In the genomic region with DNA sequence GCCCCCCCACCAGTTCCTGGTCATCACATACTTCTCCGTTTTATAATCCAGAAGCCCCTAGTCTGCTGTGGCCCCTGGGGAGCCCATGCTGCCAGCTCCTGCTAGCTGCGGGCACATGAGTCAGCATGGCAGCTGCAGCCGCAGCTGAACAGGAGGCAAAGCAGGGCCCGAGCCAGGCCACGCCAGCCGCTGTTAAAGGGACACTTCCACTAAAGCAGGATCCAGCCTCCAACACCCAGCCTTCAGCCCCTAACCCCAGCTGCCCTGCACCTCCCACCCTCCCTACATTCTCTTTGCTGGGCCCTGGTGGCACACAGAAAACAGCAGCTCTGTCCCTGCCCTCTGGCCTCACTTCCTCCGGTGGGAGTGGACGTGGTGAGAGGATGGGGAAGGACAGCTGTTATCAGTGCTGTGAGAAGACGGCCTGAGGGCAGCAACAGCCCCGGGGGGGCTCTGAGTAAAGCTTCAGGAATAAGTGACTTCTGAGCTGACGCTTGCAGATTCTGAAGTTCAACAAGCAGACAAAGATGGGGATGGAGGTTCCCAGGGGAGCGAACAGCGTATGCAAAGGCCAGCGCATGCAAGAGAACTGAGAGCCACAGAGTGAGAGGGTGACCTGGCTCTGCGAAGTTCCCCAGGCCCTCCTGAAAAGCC, we compare ENCODE assay signal across 8 cellular contexts. TPM values are rescaled to one million over a fixed set of nuclear protein-coding genes. Genes with fewer than 3 reads are reported as not detected.
A peak's percentile ranks its signal among the peaks of the same experiment; 100 is the strongest.
DNase-seq lines count a peak whose midpoint lies in the region; ATAC-seq and TF ChIP-seq lines count a peak whose summit lies in the region.

No MANE protein-coding gene starts in this region.

- no peaks in the 10 kb centered on the region for H3K9me3 Mint-ChIP-seq in stimulated activated effector memory CD8-positive, alpha-beta T cell treated with anti-CD3 and anti-CD28 coated beads, Interleukin-12 subunit alpha, Interleukin-12 subunit beta, amount 100 ng/mL, for 72 hours

- intact Hi-C loops in adrenal gland (cut with DNase I), result no loop called here

- no peak for TF ChIP-seq CTCF in adrenal gland (IDR thresholded peaks at IDR 0.05)

- H3K36me3 Mint-ChIP-seq in stimulated activated effector memory CD8-positive, alpha-beta T cell treated with anti-CD3 and anti-CD28 coated beads, Interleukin-12 subunit alpha, Interleukin-12 subunit beta, amount 100 ng/mL, for 72 hours, result peaks cover 9% of the 10 kb centered on the region

- H3K27me3 ChIP-seq in adrenal gland, result no peaks in the 10 kb centered on the region

- H3K36me3 ChIP-seq in adrenal gland (replicated peaks in 1 of 2), result no peaks in the 10 kb centered on the region

- peaks cover 13 to 24% of the 10 kb centered on the region in 2 donors for H3K4me1 ChIP-seq in adrenal gland (replicated peaks in 1 of 2)

- peak overlapping the region in 2 of 5 donors; percentile 54 to 56 for H3K27ac ChIP-seq in adrenal gland

- peak overlapping the region; percentile 66 for H3K4me3 Mint-ChIP-seq in stimulated activated effector memory CD8-positive, alpha-beta T cell treated with anti-CD3 and anti-CD28 coated beads, Interleukin-12 subunit alpha, Interleukin-12 subunit beta, amount 100 ng/mL, for 72 hours

- no peaks in the 10 kb centered on the region for H3K9me3 ChIP-seq in adrenal gland (replicated peaks in 1 of 3)

- no peak for TF ChIP-seq POLR2A in adrenal gland (IDR thresholded peaks at IDR 0.05)

- WGBS in adrenal gland, 4 donors, result 7 to 16% (median 9%) methylated on average over 10 to 15 of the region's 15 CpGs

- in situ Hi-C loops in KBM-7 (cut with MboI; ENCODE audit: low pct_unique_long_range_greater_than_20kb, low sequenced_read_pairs), result no loop called here

- peak overlapping the region; percentile 90 for H3K27ac Mint-ChIP-seq in stimulated activated effector memory CD8-positive, alpha-beta T cell treated with anti-CD3 and anti-CD28 coated beads, Interleukin-12 subunit alpha, Interleukin-12 subunit beta, amount 100 ng/mL, for 72 hours

- H3K4me3 ChIP-seq in adrenal gland (peak overlapping the region in 2 of 4 donors; percentile 31 to 52), iPS-11a (ENCODE audit: low read depth, low read length) (peak overlapping the region; percentile 17)

- peak; percentile 77 for DNase-seq in DMS 273 (lab: John Stamatoyannopoulos, UW; ENCODE audit: unreplicated experiment)
- DNase-seq in KBM-7, result peak; percentile 9
- DNase-seq in adrenal gland, result peak; percentile 43 to 82 (median 59)
- no peak for DNase-seq in stimulated activated effector memory CD8-positive, alpha-beta T cell treated with anti-CD3 and anti-CD28 coated beads, Interleukin-12 subunit alpha, Interleukin-12 subunit beta, amount 100 ng/mL, for 72 hours (ENCODE audit: low spot score in 2 of 2)
- no peak for DNase-seq in SW 1271 (lab: John Stamatoyannopoulos, UW)
- no peak for DNase-seq in NCI-H1436 (lab: John Stamatoyannopoulos, UW)

- H3K4me1 Mint-ChIP-seq in stimulated activated effector memory CD8-positive, alpha-beta T cell treated with anti-CD3 and anti-CD28 coated beads, Interleukin-12 subunit alpha, Interleukin-12 subunit beta, amount 100 ng/mL, for 72 hours, result peaks cover 34% of the 10 kb centered on the region

- ATAC-seq in stimulated activated effector memory CD8-positive, alpha-beta T cell treated with anti-CD3 and anti-CD28 coated beads, Interleukin-12 subunit alpha, Interleukin-12 subunit beta, amount 100 ng/mL, for 72 hours, result peak; percentile 66
- no peak for ATAC-seq in GM19463 (IDR thresholded peaks at IDR 0.05; ENCODE audit: unreplicated experiment)

RNA-seq across cellular contexts. Expression of a gene that starts 0.7 kb away (rescaled TPM):
- total RNA-seq in adrenal gland, result under 1 TPM in 1 of 8 donors, not detected in 7; 0.28 TPM
- polyA plus RNA-seq in adrenal gland, result under 1 TPM in 2 of 3 donors, not detected in 1; 0.07 to 0.32 TPM

RNA-seq across cellular contexts. Expression of a gene that starts 12.7 kb away (rescaled TPM):
- total RNA-seq in adrenal gland, result 1 to 10 TPM in 7 of 8 donors, under 1 TPM in 1; 0.90 to 7.2 (median 4.0) TPM
- polyA plus RNA-seq in adrenal gland, result 1 to 10 TPM in 1 of 3 donors, under 1 TPM in 2; 0.73 to 3.2 (median 0.94) TPM

RNA-seq across cellular contexts. Expression of a gene that starts 30.1 kb away (rescaled TPM):
- total RNA-seq in adrenal gland, result 1 to 10 TPM; 1.7 to 8.9 (median 4.4) TPM
- polyA plus RNA-seq in adrenal gland, result 10 to 100 TPM in 1 of 3 donors, 1 to 10 TPM in 2; 2.2 to 10.3 (median 4.2) TPM

RNA-seq across cellular contexts. Expression of a gene that starts 43.1 kb away (rescaled TPM):
- total RNA-seq in adrenal gland, result 10 to 100 TPM; 32.4 to 63.3 (median 48.6) TPM
- polyA plus RNA-seq in adrenal gland, result 100 to 1,000 TPM in 2 of 3 donors, 10 to 100 TPM in 1; 15.7 to 189 (median 115) TPM

Comparison
In these comparisons a context has a peak if more than half of its experiments do, and no peak if none do; other contexts are left out.
1. DNase-seq: peak in DMS 273 (single experiment), KBM-7 (single experiment) and adrenal gland (7 of 7); none in stimulated activated effector memory CD8-positive, alpha-beta T cell treated with anti-CD3 and anti-CD28 coated beads, Interleukin-12 subunit alpha, Interleukin-12 subunit beta, amount 100 ng/mL, for 72 hours (0 of 2), SW 1271 (0 of 2) and NCI-H1436 (single experiment).